ENCODE assay signal across 16 cellular contexts in genomic region chr7:18573410-18574234, GRCh38.
DNase-seq lines count a peak whose midpoint lies in the region; ATAC-seq, FAIRE-seq and TF ChIP-seq lines count a peak whose summit lies in the region.
"Had no signal": no experiment of that assay in that cellular context is flagged by ENCODE, and none has a peak within 500 bp of the region (broad histone marks: within the 10 kb centered on the region; RNA-seq: fewer than 3 reads in every experiment).

No MANE protein-coding gene starts in this region.

- no peaks in the 10 kb centered on the region for H3K27me3 Mint-ChIP-seq in progenitor cell of endocrine pancreas

- CTCF ChIA-PET in GM12878 (lab: Yijun Ruan, JAX): interaction anchor here (1.3 to 9.7 kb wide), 4 partner anchors 9 to 221 kb away, joined by 3 to 110 read pairs (median 4); no protein-coding TSS in a partner anchor

- no peaks in the 10 kb centered on the region for H3K36me3 Mint-ChIP-seq in progenitor cell of endocrine pancreas (ENCODE audit: insufficient read depth)

- H3K9ac ChIP-seq in GM12878 (ENCODE audit: control insufficient read depth, insufficient read depth, low read length): no peak overlapping the region

- no peak for DNase-seq in GM12891 (ENCODE audit: insufficient read length, low spot score)
- DNase-seq in GM12878 (ENCODE audit: low read depth, low spot score): no peak
- DNase-seq in posterior vena cava (ENCODE audit: low spot score): peak; percentile 51
- DNase-seq in COLO668 (lab: John Stamatoyannopoulos, UW; ENCODE audit: unreplicated experiment): no peak
- DNase-seq in NCI-H1105 treated with DMSO at 0.1 percent for 48 hours (lab: John Stamatoyannopoulos, UW): no peak
- no peak for DNase-seq in progenitor cell of endocrine pancreas (ENCODE audit: low spot score, unreplicated experiment)
- DNase-seq in T-helper 1 cell: no peak
- DNase-seq: activated CD4-positive, alpha-beta T cell treated with anti-CD3 and anti-CD28 coated beads for 48 hours; DMS153; MM.1S; NCI-H2107; stimulated activated CD4-positive, alpha-beta T cell treated with anti-CD3 and anti-CD28 coated beads, Interleukin-2, amount 100 ng/mL, for 48 hours; T1000; transverse colon had no signal

- no peaks in the 10 kb centered on the region for H3K36me3 ChIP-seq in GM12878 (ENCODE audit: control insufficient read depth in 2 of 2, insufficient read depth in 2 of 2, low read length in 1 of 2)
- H3K36me3 ChIP-seq: transverse colon had no signal

- ATAC-seq in HG02759 (IDR thresholded peaks at IDR 0.05; ENCODE audit: unreplicated experiment) (peak; percentile 53), GM12878 (peak; percentile 27; the same call in 2 of the 3 replicates)

- no peak for TF ChIP-seq RAD21 in GM12878 (IDR thresholded peaks at IDR 0.05; ENCODE audit: insufficient read depth, low read depth, low read length)

- H2AFZ ChIP-seq in GM12878 (ENCODE audit: control insufficient read depth, low read depth, low read length): no peak overlapping the region

- no peaks in the 10 kb centered on the region for H3K79me2 ChIP-seq in GM12878 (ENCODE audit: control insufficient read depth, insufficient read depth, low read length)

- H3K9me3 ChIP-seq in GM12878 (replicated peaks; ENCODE audit: control insufficient read depth, insufficient read depth, low read length): no peaks in the 10 kb centered on the region
- H3K9me3 ChIP-seq: transverse colon had no signal

- no peak overlapping the region for H3K4me2 ChIP-seq in GM12878 (ENCODE audit: control insufficient read depth, insufficient read depth)

- H3K4me3 ChIP-seq in GM12878: no peak overlapping the region
- H3K4me3 ChIP-seq: lung, transverse colon had no signal

- TF ChIP-seq EP300 in GM12878 (IDR thresholded peaks at IDR 0.05; ENCODE audit: borderline replicate concordance in 1 of 2, control insufficient read depth in 1 of 2, low read depth in 2 of 2, low read length in 2 of 2): no peak

- H3K4me1 Mint-ChIP-seq in progenitor cell of endocrine pancreas (ENCODE audit: low read depth): peaks cover 2% of the 10 kb centered on the region

- WGBS in GM12878 (ENCODE audit: insufficient coverage, insufficient replicate concordance, low lambda C conversion rate, missing lambda C conversion rate): 71% methylated on average over 20 of the region's 20 CpGs

- intact Hi-C loops in GM12878 (cut with micrococcal nuclease; ENCODE audit: unreplicated experiment): no loop called here
- intact Hi-C loops in posterior vena cava (cut with DNase I): loop anchor here (10.0 kb wide), 1 partner anchor 219 kb away; no protein-coding TSS in a partner anchor

- TF ChIP-seq CTCF in GM12878 (IDR thresholded peaks at IDR 0.05 in 2 of 3, conservative IDR thresholded peaks at IDR 0.05 in 1 of 3; ENCODE audit: control insufficient read depth in 2 of 3, extremely low read depth in 1 of 3, insufficient read depth in 1 of 3, low read depth in 3 of 3, low read length in 3 of 3): no peak
- TF ChIP-seq CTCF in progenitor cell of endocrine pancreas (IDR thresholded peaks at IDR 0.05; ENCODE audit: unreplicated experiment): no peak

- SMC1A ChIA-PET in GM12878 (lab: Charles Lee; ENCODE audit: uncharacterized antibody, unreplicated experiment): interaction anchor here (0.7 to 1.6 kb wide), 5 partner anchors 14 to 1400 kb away, joined by 3 to 5 read pairs (median 4); no protein-coding TSS in a partner anchor

- RAD21 ChIA-PET in GM12878 (lab: Charles Lee; ENCODE audit: unreplicated experiment): interaction anchor here (1.2 to 4.0 kb wide), 2 partner anchors 53 to 221 kb away, joined by 3 to 30 read pairs; no protein-coding TSS in a partner anchor

- no peaks in the 10 kb centered on the region for H3K4me1 ChIP-seq in GM12878 (ENCODE audit: control insufficient read depth, insufficient read depth, low read length)

- no peaks in the 10 kb centered on the region for H4K20me1 ChIP-seq in GM12878 (ENCODE audit: control insufficient read depth, insufficient read depth)

- no peaks in the 10 kb centered on the region for H3K27me3 ChIP-seq in GM12878 (replicated peaks in 1 of 2; ENCODE audit: control insufficient read depth in 2 of 2, insufficient read depth in 2 of 2, low read length in 1 of 2)
- H3K27me3 ChIP-seq: transverse colon had no signal

- H3K27ac Mint-ChIP-seq in progenitor cell of endocrine pancreas: no peak overlapping the region

- in situ Hi-C loops in GM12878 (cut with MboI): no loop called here

- H3K4me3 Mint-ChIP-seq in progenitor cell of endocrine pancreas (ENCODE audit: low read depth): no peak overlapping the region

- BruUV-seq in GM12878 (replicated peaks; lab: Mats Ljungman, UMichigan): no TSS peak

- POLR2A ChIA-PET in GM12878 (lab: Charles Lee): no interaction called here

- FAIRE-seq in GM12891 (lab: Jason Lieb, UNC) (peak; percentile 91), GM12878 (lab: Jason Lieb, UNC) (no peak)

- TF ChIP-seq POLR2A in GM12891 (IDR thresholded peaks at IDR 0.05; ENCODE audit: low read depth, low read length) (no peak), GM12878 (IDR thresholded peaks at IDR 0.05; ENCODE audit: low read depth, low read length) (no peak)

- H3K27ac ChIP-seq in GM12878 (ENCODE audit: control insufficient read depth, insufficient read depth): no peak overlapping the region
- H3K27ac ChIP-seq: transverse colon had no signal

- no peaks in the 10 kb centered on the region for H3K9me3 Mint-ChIP-seq in progenitor cell of endocrine pancreas (ENCODE audit: low read depth)

TF ChIP-seq in GM12891, 5 proteins besides CTCF, POLR2A, EP300 and RAD21:
- TF ChIP-seq POLR2AphosphoS5 (IDR thresholded peaks at IDR 0.05; ENCODE audit: low read depth, low read length): no peak
- TF ChIP-seq PAX5 (IDR thresholded peaks at IDR 0.05; ENCODE audit: insufficient read depth, low read length, severe bottlenecking): no peak
- no peak for TF ChIP-seq TAF1 (IDR thresholded peaks at IDR 0.05; ENCODE audit: low read depth, low read length)
- TF ChIP-seq POU2F2 (IDR thresholded peaks at IDR 0.05; ENCODE audit: low read depth, low read length): no peak
- no peak for TF ChIP-seq SPI1 (IDR thresholded peaks at IDR 0.05; ENCODE audit: low read depth, low read length)

TF ChIP-seq in GM12878, 131 proteins besides CTCF, POLR2A, EP300 and RAD21:
- TF ChIP-seq IRF4 (IDR thresholded peaks at IDR 0.05; ENCODE audit: low read depth, low read length): no peak
- TF ChIP-seq SPI1 (IDR thresholded peaks at IDR 0.05; ENCODE audit: borderline replicate concordance, insufficient read depth, low read depth, low read length): no peak
- no peak for TF ChIP-seq ZNF592 (IDR thresholded peaks at IDR 0.05)
- TF ChIP-seq JUND (IDR thresholded peaks at IDR 0.05; ENCODE audit: low read depth, low read length): no peak
